In the genomic region with DNA sequence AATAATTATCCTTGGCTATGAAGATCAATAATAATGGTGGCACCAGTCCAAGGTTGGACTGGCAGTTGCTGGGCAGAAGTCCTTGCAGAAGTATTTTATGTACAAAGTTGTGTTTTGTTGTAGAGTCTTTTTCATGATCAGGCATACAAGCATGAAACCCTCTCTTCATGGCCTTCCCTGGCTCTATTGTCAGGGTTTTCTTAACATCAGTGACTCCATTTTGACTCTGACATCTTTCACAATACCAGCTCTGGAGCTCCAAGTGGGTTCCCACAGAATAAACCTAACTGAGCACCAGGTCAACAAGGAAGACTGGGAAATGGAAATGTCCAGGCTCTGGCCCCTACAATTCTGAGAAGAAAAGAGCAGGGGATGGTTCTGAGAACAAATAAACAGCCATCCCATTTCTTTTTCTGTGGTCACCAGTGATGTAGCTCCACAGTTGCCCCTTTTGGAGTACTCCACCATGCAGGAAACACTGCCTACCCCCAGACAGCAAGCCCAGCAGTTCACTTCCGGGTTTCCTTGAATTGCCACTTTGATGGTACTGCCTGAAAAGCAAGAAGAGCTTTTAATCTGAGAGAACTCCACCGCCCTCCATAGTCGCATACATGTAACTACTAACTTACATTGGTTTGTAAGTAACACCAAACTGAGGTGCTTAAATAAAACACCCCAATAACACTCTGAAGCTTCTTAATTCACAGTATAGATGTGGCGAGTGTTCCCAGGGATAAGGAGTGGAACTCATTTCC, we compare ENCODE assay signal across 12 cellular contexts. TPM values are rescaled to one million over a fixed set of nuclear protein-coding genes. Genes with fewer than 3 reads are reported as not detected.
A peak's percentile ranks its signal among the peaks of the same experiment; 100 is the strongest.
DNase-seq lines count a peak whose midpoint lies in the region; ATAC-seq and TF ChIP-seq lines count a peak whose summit lies in the region.
"Had no signal": no experiment of that assay in that cellular context is flagged by ENCODE, and none has a peak within 500 bp of the region (broad histone marks: within the 10 kb centered on the region; RNA-seq: fewer than 3 reads in every experiment).

No MANE protein-coding gene starts in this region.

- no peak overlapping the region for H3K23ac ChIP-seq in H9 (ENCODE audit: insufficient read length, low read depth, low read length)

- no peak overlapping the region for H3K56ac ChIP-seq in H9 (ENCODE audit: insufficient read length, low read depth, low read length)

- H3K23me2 ChIP-seq in H9 (ENCODE audit: insufficient read length, low read depth, low read length, poor library complexity, severe bottlenecking): no peaks in the 10 kb centered on the region

- no peak for DNase-seq in H9
- peak; percentile 2 for DNase-seq in RPMI7951 (ENCODE audit: low read depth)
- peak; percentile 23 for DNase-seq in activated naive CD8-positive, alpha-beta T cell treated with anti-CD3 and anti-CD28 coated beads for 36 hours
- no peak for DNase-seq in NCI-H526 (lab: John Stamatoyannopoulos, UW)
- no peak for DNase-seq in upper lobe of right lung
- DNase-seq in SIG-M5 (lab: John Stamatoyannopoulos, UW): no peak
- DNase-seq: foreskin fibroblast, NCI-H1436 treated with DMSO at 0.1 percent for 48 hours, posterior cingulate gyrus had no signal

- H3K27ac ChIP-seq in H9 (ENCODE audit: insufficient read length, low read depth, low read length): no peak overlapping the region
- no peak overlapping the region for H3K27ac ChIP-seq in upper lobe of right lung

- H4K8ac ChIP-seq in H9 (replicated peaks; ENCODE audit: insufficient read length, low read depth, low read length): no peak overlapping the region

- no peak overlapping the region for H3K14ac ChIP-seq in H9 (ENCODE audit: insufficient read depth, low read length)

- H3K4me2 ChIP-seq in H9 (ENCODE audit: insufficient read depth, insufficient read length, low read length): no peak overlapping the region

- no peaks in the 10 kb centered on the region for H3K36me3 ChIP-seq in upper lobe of right lung

- H4K91ac ChIP-seq in H9 (ENCODE audit: insufficient read length, low read depth, low read length): no peak overlapping the region

- H3K4ac ChIP-seq in H9 (ENCODE audit: low read depth, low read length): no peak overlapping the region

- no peak overlapping the region for H3K9ac ChIP-seq in H9 (ENCODE audit: extremely low read depth, insufficient read length, low read length)

- no peak overlapping the region for H2BK15ac ChIP-seq in H9 (ENCODE audit: low read depth, low read length)

- no peak overlapping the region for H3K27ac Mint-ChIP-seq in H9
- peak overlapping the region; percentile 31 for H3K27ac Mint-ChIP-seq in activated naive CD8-positive, alpha-beta T cell treated with anti-CD3 and anti-CD28 coated beads for 36 hours
- H3K27ac Mint-ChIP-seq in nephron: peak overlapping the region; percentile 79 to 87 (median 82)

- no peak overlapping the region for H3K18ac ChIP-seq in H9 (ENCODE audit: insufficient read length, low read depth, low read length)

- peaks cover 78% of the 10 kb centered on the region for H3K27me3 Mint-ChIP-seq in H9 (ENCODE audit: low read depth)
- H3K27me3 Mint-ChIP-seq in activated naive CD8-positive, alpha-beta T cell treated with anti-CD3 and anti-CD28 coated beads for 36 hours: no peaks in the 10 kb centered on the region
- peaks cover 3% of the 10 kb centered on the region for H3K27me3 Mint-ChIP-seq in nephron (ENCODE audit: low read depth)

- no peaks in the 10 kb centered on the region for H3K9me3 ChIP-seq in H9 (ENCODE audit: control insufficient read depth, low read depth, low read length)
- H3K9me3 ChIP-seq in upper lobe of right lung: no peaks in the 10 kb centered on the region

- ATAC-seq in upper lobe of right lung (no peak), GM21423 (IDR thresholded peaks at IDR 0.05; ENCODE audit: unreplicated experiment) (no peak)
- ATAC-seq: Panc1 had no signal

- H2BK12ac ChIP-seq in H9 (ENCODE audit: insufficient read length, low read depth, low read length): no peak overlapping the region

- TF ChIP-seq CTCF in H9 (conservative IDR thresholded peaks at IDR 0.05) (peak; percentile 18; the same call in 1 of the 3 replicates), nephron (IDR thresholded peaks at IDR 0.05; ENCODE audit: unreplicated experiment in 3 of 3) (no peak), upper lobe of right lung (IDR thresholded peaks at IDR 0.05) (no peak)

- no peak overlapping the region for H3K4me3 Mint-ChIP-seq in H9
- no peak overlapping the region for H3K4me3 Mint-ChIP-seq in activated naive CD8-positive, alpha-beta T cell treated with anti-CD3 and anti-CD28 coated beads for 36 hours
- no peak overlapping the region for H3K4me3 Mint-ChIP-seq in nephron

- no peak overlapping the region for H2BK5ac ChIP-seq in H9 (ENCODE audit: insufficient read length, low read length)

- H3K4me3 ChIP-seq in upper lobe of right lung: no peak overlapping the region

- no peaks in the 10 kb centered on the region for H3K79me2 ChIP-seq in H9 (ENCODE audit: insufficient read depth, low read length)

- H3K4me1 Mint-ChIP-seq in H9 (peaks cover 33 to 42% of the 10 kb centered on the region in 2 experiments), nephron (peaks cover 26% of the 10 kb centered on the region)
- peaks cover 13% of the 10 kb centered on the region for H3K4me1 Mint-ChIP-seq in activated naive CD8-positive, alpha-beta T cell treated with anti-CD3 and anti-CD28 coated beads for 36 hours

- H3K79me1 ChIP-seq in H9 (ENCODE audit: insufficient read depth, low read depth, low read length, poor library complexity, severe bottlenecking): no peaks in the 10 kb centered on the region

- intact Hi-C loops in upper lobe of right lung (cut with DNase I): no loop called here

- H3T11ph ChIP-seq in H9 (ENCODE audit: low read length): no peak overlapping the region

- H3K27me3 ChIP-seq in H9 (ENCODE audit: insufficient read depth, low read length): peaks cover 17% of the 10 kb centered on the region
- no peaks in the 10 kb centered on the region for H3K27me3 ChIP-seq in upper lobe of right lung

- H4K20me1 ChIP-seq in H9 (ENCODE audit: control insufficient read depth, insufficient read depth, insufficient read length): no peaks in the 10 kb centered on the region

- H2BK120ac ChIP-seq in H9 (ENCODE audit: low read depth, low read length, poor library complexity, severe bottlenecking): no peak overlapping the region

- WGBS in H9 (ENCODE audit: extremely low coverage, insufficient read length, low lambda C conversion rate): no CpG with 5 or more reads among the region's 4 CpGs

- H3K9me3 Mint-ChIP-seq in H9: peaks cover 0 to 1% of the 10 kb centered on the region in 2 experiments; a peak in 2 of 5 replicates
- H3K9me3 Mint-ChIP-seq in activated naive CD8-positive, alpha-beta T cell treated with anti-CD3 and anti-CD28 coated beads for 36 hours: no peaks in the 10 kb centered on the region
- H3K9me3 Mint-ChIP-seq in nephron: peaks cover 6% of the 10 kb centered on the region

- H3K4me1 ChIP-seq in H9 (ENCODE audit: insufficient read depth, low read length) (peaks cover 3% of the 10 kb centered on the region; the same call in 1 of the 2 replicates), upper lobe of right lung (no peaks in the 10 kb centered on the region)

- no peak overlapping the region for H4K5ac ChIP-seq in H9 (ENCODE audit: insufficient read length, low read depth, low read length)

- no peak overlapping the region for H2BK20ac ChIP-seq in H9 (ENCODE audit: low read depth, low read length, poor library complexity, severe bottlenecking)

- H2AFZ ChIP-seq in H9 (ENCODE audit: low read length): no peak overlapping the region

- H3K36me3 Mint-ChIP-seq in H9 (ENCODE audit: insufficient read depth in 1 of 3, low read depth in 3 of 3) (peaks cover 0 to 2% (median 0%) of the 10 kb centered on the region in 3 experiments; a peak in 1 of 7 replicates), nephron (ENCODE audit: low read depth) (no peaks in the 10 kb centered on the region)
- H3K36me3 Mint-ChIP-seq in activated naive CD8-positive, alpha-beta T cell treated with anti-CD3 and anti-CD28 coated beads for 36 hours: no peaks in the 10 kb centered on the region

- H2AK5ac ChIP-seq in H9 (ENCODE audit: insufficient read length, low read length): no peak overlapping the region

RNA-seq across cellular contexts. Expression of gene HPSE, which starts 53.5 kb away (rescaled TPM):
- total RNA-seq in H9 (2021) (1.5 and 2.0 TPM in 2 replicates), upper lobe of right lung (5.6 TPM)
- 0.48 and 0.59 TPM in 2 replicates for total RNA-seq in RPMI7951 (2014; rRNA removed; shearing (Covaris generic))
- total RNA-seq in activated naive CD8-positive, alpha-beta T cell treated with anti-CD3 and anti-CD28 coated beads for 36 hours: 1 to 10 TPM; 6.5 to 7.8 TPM

Comparison
In these comparisons a context has a peak if more than half of its experiments do, and no peak if none do; other contexts are left out.
1. DNase-seq: peak in RPMI7951 (single experiment) and activated naive CD8-positive, alpha-beta T cell treated with anti-CD3 and anti-CD28 coated beads for 36 hours (single experiment); none in H9 (single experiment), NCI-H526 (0 of 2), upper lobe of right lung (single experiment) and SIG-M5 (single experiment).
2. H3K27ac Mint-ChIP-seq: peak in activated naive CD8-positive, alpha-beta T cell treated with anti-CD3 and anti-CD28 coated beads for 36 hours (single experiment) and nephron (3 of 3); none in H9 (0 of 3).